In genomic region chrX:15863944-15864491, GRCh38 we compare ENCODE assay signal across 9 cellular contexts.
"Had no signal": no experiment of that assay in that cellular context is flagged by ENCODE, and none has a peak within 500 bp of the region (broad histone marks: within the 10 kb centered on the region; RNA-seq: fewer than 3 reads in every experiment).

No MANE protein-coding gene starts in this region.

- H3K36me3 Mint-ChIP-seq: activated naive CD8-positive, alpha-beta T cell had no signal

- H3K9me3 Mint-ChIP-seq: activated T-cell treated with anti-CD3 and anti-CD28 coated beads, Interleukin-2, amount 50 U/mL, for 24 hours; neural crest cell had no signal

- DNase-seq: activated CD4-positive, CD25-positive, alpha-beta regulatory T cell; activated effector memory CD4-positive, alpha-beta T cell treated with Interleukin-2 at 50 U/mL for 16 hours; activated T-cell treated with anti-CD3 and anti-CD28 coated beads, Interleukin-2, amount 50 U/mL, for 24 hours; foreskin melanocyte; kidney; pancreas; T-helper 2 cell had no signal

- ATAC-seq: pancreas had no signal

- H3K27me3 Mint-ChIP-seq: activated naive CD8-positive, alpha-beta T cell had no signal

- H3K4me3 Mint-ChIP-seq: activated naive CD8-positive, alpha-beta T cell; activated T-cell treated with anti-CD3 and anti-CD28 coated beads, Interleukin-2, amount 50 U/mL, for 24 hours; neural crest cell had no signal

- H3K27ac Mint-ChIP-seq: activated naive CD8-positive, alpha-beta T cell; activated T-cell treated with anti-CD3 and anti-CD28 coated beads, Interleukin-2, amount 50 U/mL, for 24 hours had no signal
